In the genomic region with DNA sequence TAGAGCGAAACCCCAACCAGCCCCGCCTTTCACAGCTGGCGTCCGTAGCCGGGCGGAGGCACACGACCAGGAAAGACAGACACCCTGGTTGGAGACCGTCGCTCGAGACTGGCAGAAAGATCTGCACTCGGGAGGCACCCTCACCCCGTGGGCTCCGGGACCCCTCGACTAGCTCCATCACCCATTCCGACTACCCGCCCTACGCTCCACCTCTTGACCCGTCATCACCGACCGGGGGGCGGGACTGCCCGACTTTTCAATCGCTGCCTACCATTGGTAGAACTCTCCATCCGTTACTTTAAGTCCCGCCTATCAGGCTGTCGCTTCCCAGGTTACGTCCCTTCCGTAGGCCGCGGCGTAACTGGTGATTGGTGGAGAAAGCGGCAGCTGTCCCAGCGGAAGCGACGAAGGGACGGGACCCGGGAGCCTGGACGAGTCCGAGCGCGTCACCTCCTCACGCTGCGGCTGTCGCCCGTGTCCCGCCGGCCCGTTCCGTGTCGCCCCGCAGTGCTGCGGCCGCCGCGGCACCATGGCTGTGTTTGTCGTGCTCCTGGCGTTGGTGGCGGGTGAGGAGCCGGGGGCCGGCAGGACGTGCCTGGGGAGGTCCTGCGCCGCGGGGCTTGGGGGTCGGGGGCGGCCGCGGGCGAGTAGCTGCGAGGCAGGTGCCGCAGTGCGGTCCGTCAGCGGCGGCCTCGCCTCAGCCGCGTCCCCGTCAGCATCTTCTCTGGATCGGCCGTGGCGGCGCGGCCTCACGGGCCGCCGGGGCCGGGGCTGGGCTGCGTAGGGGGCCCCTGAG, we compare ENCODE assay signal across 1 cellular context.
TF ChIP-seq lines count a peak whose summit lies in the region.

ATP6AP2 (plus strand) TSS at position 434 of the 796 bp plus-strand sequence; CDS start at position 530, 96 bp downstream.

TF ChIP-seq in HepG2, 621 proteins besides CTCF, POLR2A, EP300 and RAD21 (continued from another document and continues in another):
- TF ChIP-seq ZNF350 (CRISPR knock-in tag; IDR thresholded peaks at IDR 0.05; ENCODE audit: borderline replicate concordance, low read depth) (no peak), CEBPG (CRISPR knock-in tag; IDR thresholded peaks at IDR 0.05) (no peak), SIX4 (CRISPR knock-in tag; IDR thresholded peaks at IDR 0.05) (no peak), HNF1B (CRISPR knock-in tag; IDR thresholded peaks at IDR 0.05) (peak; percentile 55; the same call in 1 of the 2 replicates), CAMTA2 (CRISPR knock-in tag; IDR thresholded peaks at IDR 0.05; ENCODE audit: borderline replicate concordance) (no peak), ZSCAN22 (CRISPR knock-in tag; IDR thresholded peaks at IDR 0.05) (no peak), ZNF275 (CRISPR knock-in tag; IDR thresholded peaks at IDR 0.05; ENCODE audit: borderline replicate concordance) (no peak), ZFYVE20 (CRISPR knock-in tag; IDR thresholded peaks at IDR 0.05; ENCODE audit: borderline replicate concordance, low read depth) (no peak), ZBTB20 (CRISPR knock-in tag; IDR thresholded peaks at IDR 0.05; ENCODE audit: borderline replicate concordance, low read depth) (no peak), PREB (CRISPR knock-in tag; IDR thresholded peaks at IDR 0.05) (no peak), NAIF1 (CRISPR knock-in tag; IDR thresholded peaks at IDR 0.05; ENCODE audit: borderline replicate concordance) (0 out of 2 replicates have a peak, but pooled peaks have one; percentile 55), RBFOX2 (IDR thresholded peaks at IDR 0.05; ENCODE audit: low read depth, low read length) (peak; percentile 79), TEAD3 (CRISPR knock-in tag; optimal IDR thresholded peaks at IDR 0.05; ENCODE audit: borderline replicate concordance) (no peak), ZFP1 (CRISPR knock-in tag; IDR thresholded peaks at IDR 0.05) (no peak), ETS1 (CRISPR knock-in tag; IDR thresholded peaks at IDR 0.05) (no peak), ZNF296 (CRISPR knock-in tag; conservative IDR thresholded peaks at IDR 0.05) (no peak), ZBTB26 (CRISPR knock-in tag; IDR thresholded peaks at IDR 0.05; ENCODE audit: borderline replicate concordance) (no peak), ARID2 (CRISPR knock-in tag; IDR thresholded peaks at IDR 0.05; ENCODE audit: borderline replicate concordance) (no peak), KLF16 (CRISPR knock-in tag; IDR thresholded peaks at IDR 0.05) (no peak; a peak in 1 of 4 replicates), ZNF282 (IDR thresholded peaks at IDR 0.05; ENCODE audit: partially characterized antibody) (no peak), CENPT (CRISPR knock-in tag; IDR thresholded peaks at IDR 0.05; ENCODE audit: low read depth) (no peak), PRDM15 (CRISPR knock-in tag; IDR thresholded peaks at IDR 0.05) (0 out of 2 replicates have a peak, but pooled peaks have one; percentile 58), ZNF710 (CRISPR knock-in tag; IDR thresholded peaks at IDR 0.05; ENCODE audit: borderline replicate concordance) (0 out of 2 replicates have a peak, but pooled peaks have one; percentile 26)
- TF ChIP-seq, protein P1, sequence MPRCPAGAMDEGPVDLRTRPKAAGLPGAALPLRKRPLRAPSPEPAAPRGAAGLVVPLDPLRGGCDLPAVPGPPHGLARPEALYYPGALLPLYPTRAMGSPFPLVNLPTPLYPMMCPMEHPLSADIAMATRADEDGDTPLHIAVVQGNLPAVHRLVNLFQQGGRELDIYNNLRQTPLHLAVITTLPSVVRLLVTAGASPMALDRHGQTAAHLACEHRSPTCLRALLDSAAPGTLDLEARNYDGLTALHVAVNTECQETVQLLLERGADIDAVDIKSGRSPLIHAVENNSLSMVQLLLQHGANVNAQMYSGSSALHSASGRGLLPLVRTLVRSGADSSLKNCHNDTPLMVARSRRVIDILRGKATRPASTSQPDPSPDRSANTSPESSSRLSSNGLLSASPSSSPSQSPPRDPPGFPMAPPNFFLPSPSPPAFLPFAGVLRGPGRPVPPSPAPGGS (CRISPR knock-in tag; IDR thresholded peaks at IDR 0.05): no peak
- TF ChIP-seq, protein P2, sequence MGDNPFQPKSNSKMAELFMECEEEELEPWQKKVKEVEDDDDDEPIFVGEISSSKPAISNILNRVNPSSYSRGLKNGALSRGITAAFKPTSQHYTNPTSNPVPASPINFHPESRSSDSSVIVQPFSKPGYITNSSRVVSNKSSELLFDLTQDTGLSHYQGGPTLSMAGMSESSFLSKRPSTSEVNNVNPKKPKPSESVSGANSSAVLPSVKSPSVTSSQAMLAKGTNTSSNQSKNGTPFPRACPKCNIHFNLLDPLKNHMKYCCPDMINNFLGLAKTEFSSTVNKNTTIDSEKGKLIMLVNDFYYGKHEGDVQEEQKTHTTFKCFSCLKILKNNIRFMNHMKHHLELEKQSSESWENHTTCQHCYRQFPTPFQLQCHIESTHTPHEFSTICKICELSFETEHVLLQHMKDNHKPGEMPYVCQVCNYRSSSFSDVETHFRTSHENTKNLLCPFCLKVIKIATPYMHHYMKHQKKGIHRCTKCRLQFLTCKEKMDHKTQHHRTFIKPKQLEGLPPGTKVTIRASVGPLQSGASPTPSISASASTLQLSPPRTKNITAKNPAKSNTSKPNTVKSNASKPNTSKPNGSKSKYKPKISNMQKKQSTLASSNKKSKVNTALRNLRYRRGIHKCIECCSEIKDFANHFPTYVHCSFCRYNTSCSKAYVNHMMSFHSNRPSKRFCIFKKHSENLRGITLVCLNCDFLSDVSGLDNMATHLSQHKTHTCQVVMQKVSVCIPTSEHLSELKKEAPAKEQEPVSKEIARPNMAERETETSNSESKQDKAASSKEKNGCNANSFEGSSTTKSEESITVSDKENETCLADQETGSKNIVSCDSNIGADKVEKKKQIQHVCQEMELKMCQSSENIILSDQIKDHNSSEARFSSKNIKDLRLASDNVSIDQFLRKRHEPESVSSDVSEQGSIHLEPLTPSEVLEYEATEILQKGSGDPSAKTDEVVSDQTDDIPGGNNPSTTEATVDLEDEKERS (CRISPR knock-in tag; IDR thresholded peaks at IDR 0.05): no peak
- TF ChIP-seq, protein P3, sequence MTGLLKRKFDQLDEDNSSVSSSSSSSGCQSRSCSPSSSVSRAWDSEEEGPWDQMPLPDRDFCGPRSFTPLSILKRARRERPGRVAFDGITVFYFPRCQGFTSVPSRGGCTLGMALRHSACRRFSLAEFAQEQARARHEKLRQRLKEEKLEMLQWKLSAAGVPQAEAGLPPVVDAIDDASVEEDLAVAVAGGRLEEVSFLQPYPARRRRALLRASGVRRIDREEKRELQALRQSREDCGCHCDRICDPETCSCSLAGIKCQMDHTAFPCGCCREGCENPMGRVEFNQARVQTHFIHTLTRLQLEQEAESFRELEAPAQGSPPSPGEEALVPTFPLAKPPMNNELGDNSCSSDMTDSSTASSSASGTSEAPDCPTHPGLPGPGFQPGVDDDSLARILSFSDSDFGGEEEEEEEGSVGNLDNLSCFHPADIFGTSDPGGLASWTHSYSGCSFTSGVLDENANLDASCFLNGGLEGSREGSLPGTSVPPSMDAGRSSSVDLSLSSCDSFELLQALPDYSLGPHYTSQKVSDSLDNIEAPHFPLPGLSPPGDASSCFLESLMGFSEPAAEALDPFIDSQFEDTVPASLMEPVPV (CRISPR knock-in tag; IDR thresholded peaks at IDR 0.05): no peak
- TF ChIP-seq, protein P4, sequence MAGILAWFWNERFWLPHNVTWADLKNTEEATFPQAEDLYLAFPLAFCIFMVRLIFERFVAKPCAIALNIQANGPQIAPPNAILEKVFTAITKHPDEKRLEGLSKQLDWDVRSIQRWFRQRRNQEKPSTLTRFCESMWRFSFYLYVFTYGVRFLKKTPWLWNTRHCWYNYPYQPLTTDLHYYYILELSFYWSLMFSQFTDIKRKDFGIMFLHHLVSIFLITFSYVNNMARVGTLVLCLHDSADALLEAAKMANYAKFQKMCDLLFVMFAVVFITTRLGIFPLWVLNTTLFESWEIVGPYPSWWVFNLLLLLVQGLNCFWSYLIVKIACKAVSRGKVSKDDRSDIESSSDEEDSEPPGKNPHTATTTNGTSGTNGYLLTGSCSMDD (CRISPR knock-in tag; IDR thresholded peaks at IDR 0.05): no peak
- TF ChIP-seq, protein P5, sequence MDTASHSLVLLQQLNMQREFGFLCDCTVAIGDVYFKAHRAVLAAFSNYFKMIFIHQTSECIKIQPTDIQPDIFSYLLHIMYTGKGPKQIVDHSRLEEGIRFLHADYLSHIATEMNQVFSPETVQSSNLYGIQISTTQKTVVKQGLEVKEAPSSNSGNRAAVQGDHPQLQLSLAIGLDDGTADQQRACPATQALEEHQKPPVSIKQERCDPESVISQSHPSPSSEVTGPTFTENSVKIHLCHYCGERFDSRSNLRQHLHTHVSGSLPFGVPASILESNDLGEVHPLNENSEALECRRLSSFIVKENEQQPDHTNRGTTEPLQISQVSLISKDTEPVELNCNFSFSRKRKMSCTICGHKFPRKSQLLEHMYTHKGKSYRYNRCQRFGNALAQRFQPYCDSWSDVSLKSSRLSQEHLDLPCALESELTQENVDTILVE (CRISPR knock-in tag; IDR thresholded peaks at IDR 0.05): no peak
